14 cellular contexts compared by ENCODE assay signal in genomic region chr4:151865744-151866143, GRCh38.
"Had no signal": no experiment of that assay in that cellular context is flagged by ENCODE, and none has a peak within 500 bp of the region (broad histone marks: within the 10 kb centered on the region; RNA-seq: fewer than 3 reads in every experiment).

No MANE protein-coding gene starts in this region.

- H3K9me3 ChIP-seq: adrenal gland, body of pancreas, esophagus squamous epithelium, pancreas had no signal

- H3K27ac ChIP-seq: adrenal gland, body of pancreas, esophagus squamous epithelium, foreskin keratinocyte, pancreas, WERI-Rb-1 had no signal

- H3K36me3 ChIP-seq: adrenal gland, esophagus squamous epithelium, pancreas, WERI-Rb-1 had no signal

- FAIRE-seq: pancreas, urothelium cell line had no signal

- H3K27me3 Mint-ChIP-seq: stimulated activated naive CD8-positive, alpha-beta T cell treated with anti-CD3 and anti-CD28 coated beads, Interleukin-15, amount 100 ng/mL, for 72 hours had no signal

- H3K4me1 ChIP-seq: adrenal gland, body of pancreas, esophagus squamous epithelium, foreskin keratinocyte, pancreas had no signal

- H3K4me3 Mint-ChIP-seq: activated CD8-positive, alpha-beta T cell treated with anti-CD3 and anti-CD28 coated beads, Interleukin-2, amount 10 ng/mL, durations not matched to agents 7 days and 5 days; stimulated activated naive CD8-positive, alpha-beta T cell treated with anti-CD3 and anti-CD28 coated beads, Interleukin-15, amount 100 ng/mL, for 72 hours had no signal

- ATAC-seq: activated CD8-positive, alpha-beta T cell treated with anti-CD3 and anti-CD28 coated beads, Interleukin-2, amount 10 ng/mL, durations not matched to agents 7 days and 5 days; body of pancreas; foreskin keratinocyte; stimulated activated naive CD8-positive, alpha-beta T cell treated with anti-CD3 and anti-CD28 coated beads, Interleukin-15, amount 100 ng/mL, for 72 hours had no signal

- DNase-seq: activated CD4-positive, alpha-beta T cell treated with anti-CD3 and anti-CD28 coated beads for 4 hours; activated CD8-positive, alpha-beta T cell treated with anti-CD3 and anti-CD28 coated beads, Interleukin-2, amount 10 ng/mL, durations not matched to agents 7 days and 5 days; activated naive CD4-positive, alpha-beta T cell treated with anti-CD3 and anti-CD28 coated beads, Interleukin-2, amount 50 U/mL, for 16 hours; esophagus squamous epithelium; foreskin keratinocyte; retina; stimulated activated CD4-positive, alpha-beta T cell treated with anti-CD3 and anti-CD28 coated beads, Interleukin-4, amount 100 ng/mL, for 4 hours; stimulated activated naive CD8-positive, alpha-beta T cell treated with anti-CD3 and anti-CD28 coated beads, Interleukin-15, amount 100 ng/mL, for 72 hours; T1000; WERI-Rb-1 had no signal

- H3K27me3 ChIP-seq: adrenal gland, body of pancreas, esophagus squamous epithelium, foreskin keratinocyte, pancreas had no signal

- H3K27ac Mint-ChIP-seq: activated CD8-positive, alpha-beta T cell treated with anti-CD3 and anti-CD28 coated beads, Interleukin-2, amount 10 ng/mL, durations not matched to agents 7 days and 5 days; stimulated activated naive CD8-positive, alpha-beta T cell treated with anti-CD3 and anti-CD28 coated beads, Interleukin-15, amount 100 ng/mL, for 72 hours had no signal

- H3K4me3 ChIP-seq: adrenal gland, body of pancreas, esophagus squamous epithelium, pancreas had no signal
